Comparison of ENCODE assay signal across 31 cellular contexts in genomic region chr16:6841392-6841791, GRCh38.
"Had no signal": no experiment of that assay in that cellular context is flagged by ENCODE, and none has a peak within 500 bp of the region (broad histone marks: within the 10 kb centered on the region; RNA-seq: fewer than 3 reads in every experiment).

No MANE protein-coding gene starts in this region.

- H3K9me3 ChIP-seq: adrenal gland, ascending aorta, body of pancreas had no signal

- H3K27ac ChIP-seq: adrenal gland, ascending aorta, body of pancreas, brain microvascular endothelial cell, breast epithelium, cardiac muscle cell had no signal

- H3K4me3 ChIP-seq: adrenal gland, ascending aorta, body of pancreas, breast epithelium, cardiac muscle cell had no signal

- H3K27me3 ChIP-seq: adrenal gland, ascending aorta, body of pancreas, brain microvascular endothelial cell, breast epithelium, cardiac muscle cell had no signal

- H3K36me3 ChIP-seq: adrenal gland, ascending aorta, brain microvascular endothelial cell, breast epithelium, cardiac muscle cell had no signal

- H3K4me1 ChIP-seq: adrenal gland, ascending aorta, body of pancreas, breast epithelium had no signal

- ATAC-seq: activated naive CD4-positive, alpha-beta T cell treated with anti-CD3 and anti-CD28 coated beads, Interleukin-2, amount 50 U/mL, for 72 hours; activated naive CD8-positive, alpha-beta T cell treated with anti-CD3 and anti-CD28 coated beads, Interleukin-2, amount 50 U/mL, for 24 hours; activated T-cell treated with anti-CD3 and anti-CD28 coated beads, Interleukin-2, amount 50 U/mL, for 4 hours; activated T-cell treated with anti-CD3 and anti-CD28 coated beads, Interleukin-2, amount 50 U/mL, for 72 hours; activated T-helper 17 cell treated with anti-CD3 and anti-CD28 coated beads, Interleukin-2, amount 50 U/mL, for 72 hours; body of pancreas had no signal

- DNase-seq: activated effector memory CD4-positive, alpha-beta T cell treated with anti-CD3 and anti-CD28 coated beads, Interleukin-2, amount 50 U/mL, for 16 hours; activated effector memory CD4-positive, alpha-beta T cell treated with Interleukin-2 at 50 U/mL for 16 hours; activated gamma-delta T cell; activated gamma-delta T cell treated with Interleukin-2 at 50 U/mL for 16 hours; activated naive CD4-positive, alpha-beta T cell; activated naive CD4-positive, alpha-beta T cell treated with anti-CD3 and anti-CD28 coated beads for 36 hours; activated naive CD4-positive, alpha-beta T cell treated with anti-CD3 and anti-CD28 coated beads, Interleukin-2, amount 10 ng/mL, durations not matched to agents 7 days and 5 days; activated naive CD4-positive, alpha-beta T cell treated with anti-CD3 and anti-CD28 coated beads, Interleukin-2, amount 50 U/mL, for 16 hours; activated naive CD4-positive, alpha-beta T cell treated with Interleukin-2 at 50 U/mL for 16 hours; activated naive CD8-positive, alpha-beta T cell treated with anti-CD3 and anti-CD28 coated beads for 36 hours; activated naive CD8-positive, alpha-beta T cell treated with anti-CD3 and anti-CD28 coated beads, Interleukin-2, amount 10 ng/mL, durations not matched to agents 7 days and 5 days; activated naive CD8-positive, alpha-beta T cell treated with anti-CD3 and anti-CD28 coated beads, Interleukin-2, amount 50 U/mL, for 24 hours; activated T-cell treated with anti-CD3 and anti-CD28 coated beads, Interleukin-2, amount 50 U/mL, for 1 hour; activated T-cell treated with anti-CD3 and anti-CD28 coated beads, Interleukin-2, amount 50 U/mL, for 24 hours; activated T-cell treated with anti-CD3 and anti-CD28 coated beads, Interleukin-2, amount 50 U/mL, for 4 hours; activated T-cell treated with anti-CD3 and anti-CD28 coated beads, Interleukin-2, amount 50 U/mL, for 48 hours; activated T-cell treated with anti-CD3 and anti-CD28 coated beads, Interleukin-2, amount 50 U/mL, for 72 hours; adrenal gland; amniotic stem cell; amygdala; anterior cingulate cortex; aorta; body of pancreas; brain microvascular endothelial cell; central memory CD4-positive, alpha-beta T cell; cerebellar nuclear complex had no signal
